In the genomic region with DNA sequence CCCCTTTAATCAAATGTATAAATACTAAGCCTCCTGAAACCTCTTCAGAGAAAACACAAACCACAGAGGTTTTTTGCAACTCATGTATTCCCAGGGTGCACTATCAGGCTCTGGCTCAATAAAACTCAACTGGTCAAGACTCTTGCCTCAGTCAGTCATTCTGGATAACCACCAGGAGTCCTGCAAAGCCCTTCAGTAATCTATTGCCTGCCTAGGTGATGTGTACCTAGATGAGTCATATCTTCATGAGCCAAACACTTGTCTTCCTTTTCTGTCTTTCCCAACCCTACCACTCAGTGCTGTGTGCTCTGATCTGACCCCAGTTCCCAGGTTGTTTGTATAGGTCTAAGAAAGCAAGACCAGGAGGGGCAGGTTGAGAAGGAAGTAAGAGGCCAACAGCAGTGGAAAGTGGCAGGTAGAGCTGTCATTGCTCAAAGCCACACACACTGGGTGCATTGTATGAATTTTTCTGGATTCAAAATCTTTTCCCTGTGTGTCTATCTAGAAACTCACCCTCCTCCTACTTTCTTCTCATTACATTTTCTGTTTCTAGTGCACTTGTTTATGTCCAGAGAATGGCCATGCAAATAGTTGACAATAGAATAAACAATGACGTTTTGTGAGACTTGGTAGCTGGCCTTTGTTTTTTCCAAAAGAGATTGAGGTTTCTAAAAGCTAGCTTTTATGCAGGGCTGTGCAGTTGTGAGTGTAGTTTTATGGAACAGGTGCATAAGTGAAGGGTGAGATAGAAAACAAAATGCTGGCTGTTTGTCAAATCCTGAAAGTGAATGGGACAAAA, we compare ENCODE assay signal across 19 cellular contexts. TPM values are rescaled to one million over a fixed set of nuclear protein-coding genes. Genes with fewer than 3 reads are reported as not detected.
DNase-seq lines count a peak whose midpoint lies in the region; ATAC-seq, FAIRE-seq and TF ChIP-seq lines count a peak whose summit lies in the region.
"Had no signal": no experiment of that assay in that cellular context is flagged by ENCODE, and none has a peak within 500 bp of the region (broad histone marks: within the 10 kb centered on the region; RNA-seq: fewer than 3 reads in every experiment).

No MANE protein-coding gene starts in this region.

- H3K27ac ChIP-seq in IMR-90 (ENCODE audit: insufficient read depth, low read length) (no peak overlapping the region; the same call in 1 of the 2 replicates), layer of hippocampus (ENCODE audit: low read depth, low read length) (peak overlapping the region; percentile 94), neural progenitor cell (no peak overlapping the region)
- H3K27ac ChIP-seq: esophagus squamous epithelium, tibial nerve had no signal

- dilution Hi-C loops in IMR-90 (cut with HindIII; ENCODE audit: low sequenced_read_pairs, unreplicated experiment) = no loop called here

- H3K4me3 Mint-ChIP-seq in Caco-2 (ENCODE audit: unreplicated experiment) = peak overlapping the region; percentile 25
- H3K4me3 Mint-ChIP-seq in neural progenitor cell = no peak overlapping the region
- H3K4me3 Mint-ChIP-seq in immature natural killer cell = no peak overlapping the region
- H3K4me3 Mint-ChIP-seq: activated naive CD8-positive, alpha-beta T cell treated with anti-CD3 and anti-CD28 coated beads, Interleukin-2, amount 10 ng/mL, durations not matched to agents 7 days and 5 days; stimulated activated effector memory CD8-positive, alpha-beta T cell treated with anti-CD3 and anti-CD28 coated beads, Interleukin-12 subunit alpha, Interleukin-12 subunit beta, amount 100 ng/mL, for 72 hours had no signal

- no peak for TF ChIP-seq RAD21 in IMR-90 (IDR thresholded peaks at IDR 0.05; ENCODE audit: low read length)

- H3K27me3 Mint-ChIP-seq in Caco-2 (ENCODE audit: insufficient read depth, unreplicated experiment) (no peaks in the 10 kb centered on the region), neural progenitor cell (ENCODE audit: insufficient read depth, low read depth) (no peaks in the 10 kb centered on the region), immature natural killer cell (ENCODE audit: low read depth in 3 of 3) (peaks cover 0 to 11% (median 0%) of the 10 kb centered on the region in 3 donors)

- H2AFZ ChIP-seq in IMR-90 (replicated peaks; ENCODE audit: low read length, poor library complexity) (no peak overlapping the region), neural progenitor cell (replicated peaks) (no peak overlapping the region)

- H3F3A ChIP-seq in neural progenitor cell (ENCODE audit: low read depth) = no peaks in the 10 kb centered on the region

- no peaks in the 10 kb centered on the region for H3K79me1 ChIP-seq in IMR-90 (ENCODE audit: low read depth in 1 of 2, low read length in 2 of 2)

- intact Hi-C loops in Caco-2 (cut with micrococcal nuclease; ENCODE audit: unreplicated experiment) = loop anchor here (1.0 to 5.0 kb wide), 2 partner anchors 20 to 66 kb away; no protein-coding TSS in a partner anchor
- intact Hi-C loops in IMR-90 (cut with micrococcal nuclease) = no loop called here

- CTCF ChIA-PET in Caco-2 (lab: Charles Lee) = no interaction called here
- CTCF ChIA-PET in IMR-90 (lab: Yijun Ruan, JAX) = no interaction called here

- H3K9me3 ChIP-seq in Caco-2 (no peaks in the 10 kb centered on the region), IMR-90 (ENCODE audit: control insufficient read depth, insufficient read depth, low read length) (no peaks in the 10 kb centered on the region), neural progenitor cell (ENCODE audit: low read depth) (no peaks in the 10 kb centered on the region)
- H3K9me3 ChIP-seq: esophagus squamous epithelium, tibial nerve had no signal

- peak overlapping the region; percentile 88 for H2BK15ac ChIP-seq in IMR-90 (ENCODE audit: low read depth, low read length)

- peak overlapping the region; percentile 69 for H4K91ac ChIP-seq in IMR-90 (ENCODE audit: insufficient read depth, low read depth, low read length)

- peak overlapping the region; percentile 80 for H2BK120ac ChIP-seq in IMR-90 (ENCODE audit: low read depth, low read length)

- peak overlapping the region; percentile 81 for H2BK5ac ChIP-seq in IMR-90 (ENCODE audit: low read depth, low read length, poor library complexity, severe bottlenecking)

- no peaks in the 10 kb centered on the region for H4K20me1 ChIP-seq in IMR-90 (ENCODE audit: insufficient read depth, low read length)
- H4K20me1 ChIP-seq in neural progenitor cell (ENCODE audit: low read depth) = no peaks in the 10 kb centered on the region

- H3K36me3 ChIP-seq in Caco-2 (ENCODE audit: control insufficient read depth, insufficient read depth, low read length) = no peaks in the 10 kb centered on the region
- no peaks in the 10 kb centered on the region for H3K36me3 ChIP-seq in IMR-90 (ENCODE audit: control insufficient read depth, insufficient read depth, low read length)
- no peaks in the 10 kb centered on the region for H3K36me3 ChIP-seq in bronchial epithelial cell (ENCODE audit: control insufficient read depth, insufficient read depth, low read length)
- H3K36me3 ChIP-seq in neural progenitor cell = no peaks in the 10 kb centered on the region
- H3K36me3 ChIP-seq: esophagus squamous epithelium, tibial nerve had no signal

- H3K9me3 Mint-ChIP-seq in Caco-2 (ENCODE audit: unreplicated experiment) = peaks cover 27% of the 10 kb centered on the region
- peaks cover 29% of the 10 kb centered on the region for H3K9me3 Mint-ChIP-seq in neural progenitor cell
- H3K9me3 Mint-ChIP-seq in immature natural killer cell = peaks cover 0 to 2% (median 0%) of the 10 kb centered on the region in 6 donors
- H3K9me3 Mint-ChIP-seq: activated naive CD8-positive, alpha-beta T cell treated with anti-CD3 and anti-CD28 coated beads, Interleukin-2, amount 10 ng/mL, durations not matched to agents 7 days and 5 days; stimulated activated effector memory CD8-positive, alpha-beta T cell treated with anti-CD3 and anti-CD28 coated beads, Interleukin-12 subunit alpha, Interleukin-12 subunit beta, amount 100 ng/mL, for 72 hours had no signal

- H3K9ac ChIP-seq in IMR-90 (ENCODE audit: low read depth, low read length) (no peak overlapping the region), neural progenitor cell (no peak overlapping the region)

- POLR2A ChIA-PET in Caco-2 (lab: Charles Lee) (no interaction called here), IMR-90 (lab: Charles Lee; ENCODE audit: unreplicated experiment) (no interaction called here)

- H3K23ac ChIP-seq in IMR-90 (ENCODE audit: low read depth, low read length) = 0 out of 2 replicates have a peak overlapping the region, but pooled peaks have one; percentile 2

- in situ Hi-C loops in IMR-90 (cut with MboI; ENCODE audit: low sequenced_read_pairs) = no loop called here

- H3K4me3 ChIP-seq in Caco-2 (ENCODE audit: low read depth, low read length) (no peak overlapping the region), IMR-90 (ENCODE audit: insufficient read depth, low read depth, low read length) (no peak overlapping the region), bronchial epithelial cell (ENCODE audit: low read depth, low read length) (no peak overlapping the region), neural progenitor cell (no peak overlapping the region)
- H3K4me3 ChIP-seq: esophagus squamous epithelium, tibial nerve had no signal

- H3K4me1 ChIP-seq in Caco-2 = peaks cover 33% of the 10 kb centered on the region
- H3K4me1 ChIP-seq in IMR-90 (ENCODE audit: control insufficient read depth, insufficient read depth, low read length) = peaks cover 4% of the 10 kb centered on the region
- H3K4me1 ChIP-seq in neural progenitor cell = no peaks in the 10 kb centered on the region
- H3K4me1 ChIP-seq: esophagus squamous epithelium, tibial nerve had no signal

- 0 out of 2 replicates have a peak, but pooled peaks cover 4% of the 10 kb centered on the region for H3K9me1 ChIP-seq in IMR-90 (ENCODE audit: insufficient read depth, low read length)

- peak overlapping the region; percentile 18; the same call in 1 of the 2 replicates for H3K56ac ChIP-seq in IMR-90 (ENCODE audit: extremely low read depth, insufficient read depth, low read length)

- H3K27me3 ChIP-seq in Caco-2 (replicated peaks; ENCODE audit: control insufficient read depth, insufficient read depth, low read length) = no peaks in the 10 kb centered on the region
- H3K27me3 ChIP-seq in IMR-90 (ENCODE audit: control insufficient read depth, insufficient read depth, low read length) = no peaks in the 10 kb centered on the region
- H3K27me3 ChIP-seq in bronchial epithelial cell (ENCODE audit: control insufficient read depth, insufficient read depth, low read length) = no peaks in the 10 kb centered on the region
- H3K27me3 ChIP-seq in layer of hippocampus (ENCODE audit: control insufficient read depth, insufficient read depth, low read length) = no peaks in the 10 kb centered on the region
- H3K27me3 ChIP-seq in neural progenitor cell = no peaks in the 10 kb centered on the region
- H3K27me3 ChIP-seq: tibial nerve had no signal

- no peaks in the 10 kb centered on the region for H3K79me2 ChIP-seq in neural progenitor cell (ENCODE audit: low read depth)

- peak overlapping the region; percentile 61; the same call in 1 of the 2 replicates for H4K5ac ChIP-seq in IMR-90 (ENCODE audit: low read depth, low read length)

- WGBS in IMR-90 (ENCODE audit: extremely low coverage in 2 of 2, insufficient read length in 1 of 2), 2 experiments = 60% methylated on average over 1 of the region's 1 CpG; no CpG with 5 or more reads in 1 of the 2 experiments

- peak overlapping the region; percentile 76 for H3K4ac ChIP-seq in IMR-90 (ENCODE audit: low read depth, low read length)

- H2BK20ac ChIP-seq in IMR-90 (ENCODE audit: low read depth, low read length) = peak overlapping the region; percentile 84

- TF ChIP-seq CTCF in Caco-2 (IDR thresholded peaks at IDR 0.05; ENCODE audit: insufficient read depth in 1 of 2, low read depth in 1 of 2, low read length in 1 of 2, severe bottlenecking in 1 of 2, unreplicated experiment in 1 of 2) = peak; percentile 14 to 22
- TF ChIP-seq CTCF in IMR-90 (conservative IDR thresholded peaks at IDR 0.05; ENCODE audit: low read depth, low read length) = no peak
- TF ChIP-seq CTCF in bronchial epithelial cell (IDR thresholded peaks at IDR 0.05; ENCODE audit: insufficient read depth, low read length, severe bottlenecking) = peak; percentile 48
- no peak for TF ChIP-seq CTCF in neural progenitor cell (IDR thresholded peaks at IDR 0.05)

- H3K36me3 Mint-ChIP-seq in Caco-2 (ENCODE audit: insufficient read depth, unreplicated experiment) (peaks cover 10% of the 10 kb centered on the region), neural progenitor cell (no peaks in the 10 kb centered on the region), immature natural killer cell (no peaks in the 10 kb centered on the region)
- H3K36me3 Mint-ChIP-seq: activated naive CD8-positive, alpha-beta T cell treated with anti-CD3 and anti-CD28 coated beads, Interleukin-2, amount 10 ng/mL, durations not matched to agents 7 days and 5 days; stimulated activated effector memory CD8-positive, alpha-beta T cell treated with anti-CD3 and anti-CD28 coated beads, Interleukin-12 subunit alpha, Interleukin-12 subunit beta, amount 100 ng/mL, for 72 hours had no signal

- H3K14ac ChIP-seq in IMR-90 (replicated peaks; ENCODE audit: low read depth, low read length) = peak overlapping the region; percentile 48; the same call in 1 of the 2 replicates

- no peak for ATAC-seq in IMR-90 (ENCODE audit: low read depth)
- ATAC-seq: stimulated activated effector memory CD8-positive, alpha-beta T cell treated with anti-CD3 and anti-CD28 coated beads, Interleukin-12 subunit alpha, Interleukin-12 subunit beta, amount 100 ng/mL, for 72 hours had no signal

- BruUV-seq in Caco-2 (replicated peaks; lab: Mats Ljungman, UMichigan) (TSS peak; percentile 95), IMR-90 (replicated peaks; lab: Mats Ljungman, UMichigan) (no TSS peak)

- peak overlapping the region; percentile 74; the same call in 1 of the 2 replicates for H2AK5ac ChIP-seq in IMR-90 (ENCODE audit: low read depth, low read length)

- TF ChIP-seq POLR2A in IMR-90 (IDR thresholded peaks at IDR 0.05; ENCODE audit: low read depth, low read length) = no peak

- H3K18ac ChIP-seq in IMR-90 (ENCODE audit: low read depth, low read length) = peak overlapping the region; percentile 86; the same call in 1 of the 2 replicates

- H3K4me2 ChIP-seq in IMR-90 (ENCODE audit: low read depth, low read length) (peak overlapping the region; percentile 12; the same call in 1 of the 2 replicates), neural progenitor cell (no peak overlapping the region)

- peak overlapping the region; percentile 36 to 52; a peak in 2 of 4 replicates for H4K8ac ChIP-seq in IMR-90 (ENCODE audit: low read depth in 2 of 2, low read length in 2 of 2)

- H3K27ac Mint-ChIP-seq in Caco-2 (ENCODE audit: unreplicated experiment) (peak overlapping the region; percentile 83), neural progenitor cell (no peak overlapping the region), immature natural killer cell (no peak overlapping the region)
- H3K27ac Mint-ChIP-seq: activated naive CD8-positive, alpha-beta T cell treated with anti-CD3 and anti-CD28 coated beads, Interleukin-2, amount 10 ng/mL, durations not matched to agents 7 days and 5 days; stimulated activated effector memory CD8-positive, alpha-beta T cell treated with anti-CD3 and anti-CD28 coated beads, Interleukin-12 subunit alpha, Interleukin-12 subunit beta, amount 100 ng/mL, for 72 hours had no signal

- FAIRE-seq in bronchial epithelial cell (lab: Jason Lieb, UNC) = no peak

- DNase-seq in Caco-2 (peak; percentile 71 to 81), IMR-90 (no peak), bronchial epithelial cell (ENCODE audit: low read depth) (peak; percentile 87), neural progenitor cell (ENCODE audit: low spot score) (no peak), GDM1 (lab: John Stamatoyannopoulos, UW) (no peak), immature natural killer cell (no peak), RKO (ENCODE audit: low spot score) (no peak)
- DNase-seq: activated naive CD8-positive, alpha-beta T cell treated with anti-CD3 and anti-CD28 coated beads, Interleukin-2, amount 10 ng/mL, durations not matched to agents 7 days and 5 days; DND-41; esophagus squamous epithelium; mesendoderm; NCI-H187 treated with DMSO at 0.1 percent for 48 hours; NCI-H524; T-helper 9 cell had no signal

- H3K4me1 Mint-ChIP-seq in Caco-2 (ENCODE audit: low read depth, unreplicated experiment) = peaks cover 24% of the 10 kb centered on the region
- H3K4me1 Mint-ChIP-seq in neural progenitor cell = no peaks in the 10 kb centered on the region
- H3K4me1 Mint-ChIP-seq in immature natural killer cell = no peaks in the 10 kb centered on the region
- H3K4me1 Mint-ChIP-seq: activated naive CD8-positive, alpha-beta T cell treated with anti-CD3 and anti-CD28 coated beads, Interleukin-2, amount 10 ng/mL, durations not matched to agents 7 days and 5 days; stimulated activated effector memory CD8-positive, alpha-beta T cell treated with anti-CD3 and anti-CD28 coated beads, Interleukin-12 subunit alpha, Interleukin-12 subunit beta, amount 100 ng/mL, for 72 hours had no signal

- no peak overlapping the region for H2AK9ac ChIP-seq in IMR-90 (replicated peaks; ENCODE audit: low read depth, low read length, poor library complexity)

RNA-seq across cellular contexts. Expression of a gene that starts 48.1 kb away (rescaled TPM):
- total RNA-seq in Caco-2 (2022) = 0.37 TPM in 1 of 2 replicates, not detected in the other
- 0.90 and 1.1 TPM in 2 replicates for total RNA-seq in IMR-90 (2012; rRNA removed)
- 2.5 and 2.7 TPM in 2 replicates for polyA plus RNA-seq in IMR-90 (2012; rRNA removed)
- polyA plus RNA-seq in IMR-90 (2012; cell fraction: cytosol; rRNA removed) = 1.6 and 1.9 TPM in 2 replicates
- polyA plus RNA-seq in IMR-90 (2012; cell fraction: nucleus; rRNA removed; ENCODE audit: low replicate concordance) = 0.62 and 2.6 TPM in 2 replicates
- total RNA-seq in bronchial epithelial cell = not detected in 2 replicates
- not detected in 2 replicates for total RNA-seq in neural progenitor cell (ENCODE audit: low replicate concordance)
- not detected for polyA plus RNA-seq in immature natural killer cell
- total RNA-seq: activated naive CD8-positive, alpha-beta T cell treated with anti-CD3 and anti-CD28 coated beads, Interleukin-2, amount 10 ng/mL, durations not matched to agents 7 days and 5 days; esophagus squamous epithelium; SK-MEL-5; tibial nerve had no signal
- polyA plus RNA-seq: neural cell had no signal

Comparison
In these comparisons a context has a peak if more than half of its experiments do, and no peak if none do; other contexts are left out.
1. DNase-seq: peak in Caco-2 (2 of 2) and bronchial epithelial cell (single experiment); none in IMR-90 (single experiment), neural progenitor cell (single experiment), GDM1 (single experiment), immature natural killer cell (0 of 3) and RKO (single experiment).
2. CTCF ChIP-seq: peak in Caco-2 (2 of 2) and bronchial epithelial cell (single experiment); none in IMR-90 (single experiment) and neural progenitor cell (single experiment).